Comparison of ENCODE assay signal across 26 cellular contexts in the genomic region with DNA sequence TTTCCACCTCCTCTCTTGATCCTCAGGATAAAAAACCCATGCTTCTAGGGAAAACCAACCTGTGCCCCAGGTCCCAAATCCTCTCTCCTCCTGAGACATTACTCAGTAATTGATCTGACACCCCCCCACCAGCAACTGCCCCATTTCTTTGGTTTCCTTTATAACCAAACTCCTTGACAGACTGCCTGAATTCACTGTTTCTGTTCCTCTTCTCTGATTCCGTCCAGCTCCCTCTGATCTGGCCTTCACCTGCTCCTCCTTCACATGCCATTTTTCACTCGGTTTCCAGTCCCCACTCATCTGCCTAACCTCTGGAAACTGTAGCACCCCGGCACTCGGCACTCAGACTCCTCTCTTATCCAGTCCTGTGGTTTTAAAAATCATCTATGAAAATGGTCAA. TPM values are rescaled to one million over a fixed set of nuclear protein-coding genes. Genes with fewer than 3 reads are reported as not detected.
DNase-seq lines count a peak whose midpoint lies in the region; ATAC-seq and TF ChIP-seq lines count a peak whose summit lies in the region.
"Had no signal": no experiment of that assay in that cellular context is flagged by ENCODE, and none has a peak within 500 bp of the region (broad histone marks: within the 10 kb centered on the region; RNA-seq: fewer than 3 reads in every experiment).

No MANE protein-coding gene starts in this region.

- H3K27ac Mint-ChIP-seq in CD4-positive, CD25-positive, alpha-beta regulatory T cell = peak overlapping the region in 2 of 3 donors; percentile 5 to 84
- H3K27ac Mint-ChIP-seq in activated B cell treated with CpG ODN at 0.5 μM for 24 hours (peak overlapping the region; percentile 43), natural killer cell (peak overlapping the region in 1 of 2 donors; percentile 51)
- H3K27ac Mint-ChIP-seq: endodermal cell had no signal

- peaks cover 6% of the 10 kb centered on the region for H3K36me3 Mint-ChIP-seq in CD4-positive, CD25-positive, alpha-beta regulatory T cell
- H3K36me3 Mint-ChIP-seq in activated B cell treated with CpG ODN at 0.5 μM for 24 hours (ENCODE audit: low read depth) (peaks cover 40% of the 10 kb centered on the region), natural killer cell (no peaks in the 10 kb centered on the region)

- no peak for ATAC-seq in CD4-positive, CD25-positive, alpha-beta regulatory T cell (ENCODE audit: low read depth in 2 of 2)
- ATAC-seq in activated B cell treated with CpG ODN at 0.5 μM for 24 hours (ENCODE audit: low read depth) (no peak), natural killer cell (no peak), GM21447 (IDR thresholded peaks at IDR 0.05; ENCODE audit: unreplicated experiment) (no peak)
- ATAC-seq: gastroesophageal sphincter; naive thymus-derived CD4-positive, alpha-beta T cell had no signal

- POLR2A ChIA-PET in activated B cell treated with CpG ODN at 0.5 μM for 24 hours (lab: Charles Lee) = no interaction called here

- no peak for TF ChIP-seq CTCF in GM13976 (IDR thresholded peaks at IDR 0.05; ENCODE audit: borderline replicate concordance, control extremely low read depth, extremely low read depth, insufficient read depth, missing control alignments)
- TF ChIP-seq CTCF in activated B cell treated with CpG ODN at 0.5 μM for 24 hours (IDR thresholded peaks at IDR 0.05) = no peak
- TF ChIP-seq CTCF in natural killer cell (IDR thresholded peaks at IDR 0.05) = no peak

- H3K9me3 Mint-ChIP-seq in CD4-positive, CD25-positive, alpha-beta regulatory T cell = peaks cover 0 to 4% (median 0%) of the 10 kb centered on the region in 7 donors
- H3K9me3 Mint-ChIP-seq in activated B cell treated with CpG ODN at 0.5 μM for 24 hours (no peaks in the 10 kb centered on the region), natural killer cell (no peaks in the 10 kb centered on the region)
- H3K9me3 Mint-ChIP-seq: endodermal cell had no signal

- peaks cover 14% of the 10 kb centered on the region for H3K36me3 ChIP-seq in CD4-positive, CD25-positive, alpha-beta regulatory T cell (ENCODE audit: control insufficient read depth, insufficient read depth, low read length)

- H3K4me3 Mint-ChIP-seq in CD4-positive, CD25-positive, alpha-beta regulatory T cell = peak overlapping the region in 1 of 4 donors; percentile 2
- no peak overlapping the region for H3K4me3 Mint-ChIP-seq in activated B cell treated with CpG ODN at 0.5 μM for 24 hours
- peak overlapping the region; percentile 7 for H3K4me3 Mint-ChIP-seq in natural killer cell

- no peak overlapping the region for H3K27ac ChIP-seq in CD4-positive, CD25-positive, alpha-beta regulatory T cell (ENCODE audit: insufficient read depth, low read length, poor library complexity, severe bottlenecking)
- H3K27ac ChIP-seq: coronary artery, gastroesophageal sphincter, left ventricle myocardium inferior, sigmoid colon had no signal

- no peaks in the 10 kb centered on the region for H3K27me3 Mint-ChIP-seq in CD4-positive, CD25-positive, alpha-beta regulatory T cell
- no peaks in the 10 kb centered on the region for H3K27me3 Mint-ChIP-seq in activated B cell treated with CpG ODN at 0.5 μM for 24 hours
- no peaks in the 10 kb centered on the region for H3K27me3 Mint-ChIP-seq in natural killer cell (ENCODE audit: low read depth in 2 of 2)
- H3K27me3 Mint-ChIP-seq: naive thymus-derived CD4-positive, alpha-beta T cell had no signal

- CTCF ChIA-PET in activated B cell treated with CpG ODN at 0.5 μM for 24 hours (lab: Charles Lee) = interaction anchor here (0.8 to 11.5 kb wide), 5 partner anchors 29 to 166 kb away, joined by 3 to 206 read pairs (median 14); partner anchors contain the start of gene NME6

- no peaks in the 10 kb centered on the region for H3K9me3 ChIP-seq in CD4-positive, CD25-positive, alpha-beta regulatory T cell (ENCODE audit: control insufficient read depth in 2 of 2, low read length in 2 of 2)
- H3K9me3 ChIP-seq: gastroesophageal sphincter, left ventricle myocardium inferior, sigmoid colon had no signal

- H3K4me3 ChIP-seq in CD4-positive, CD25-positive, alpha-beta regulatory T cell (ENCODE audit: low read depth, low read length) = no peak overlapping the region
- H3K4me3 ChIP-seq: coronary artery, gastroesophageal sphincter, left ventricle myocardium inferior, sigmoid colon had no signal

- no peak for DNase-seq in CD4-positive, CD25-positive, alpha-beta regulatory T cell
- DNase-seq in GM13976 (ENCODE audit: low spot score) = peak; percentile 22
- no peak for DNase-seq in activated B cell treated with CpG ODN at 0.5 μM for 24 hours
- no peak for DNase-seq in natural killer cell
- no peak for DNase-seq in AG08396 (ENCODE audit: low spot score)
- no peak for DNase-seq in activated CD4-positive, alpha-beta T cell treated with anti-CD3 and anti-CD28 coated beads for 4 hours
- DNase-seq: activated CD4-positive, alpha-beta T cell treated with anti-CD3 and anti-CD28 coated beads, Interleukin-2, amount 50 U/mL, for 48 hours; activated CD4-positive, CD25-positive, alpha-beta regulatory T cell; activated effector memory CD4-positive, alpha-beta T cell treated with anti-CD3 and anti-CD28 coated beads, Interleukin-2, amount 50 U/mL, for 16 hours; COR-L47; endodermal cell; GDM1; H7; hippocampal formation; KBM-7; left ventricle myocardium inferior; naive thymus-derived CD4-positive, alpha-beta T cell; NCI-H187; NCI-H526 treated with DMSO at 0.1 percent for 48 hours; OCI-M1; sigmoid colon; T1000; trophoblast cell had no signal

- in situ Hi-C loops in GM13976 (cut with MboI; ENCODE audit: low sequenced_read_pairs, unreplicated experiment) = loop anchor here (5.0 to 10.0 kb wide), 2 partner anchors 36 to 163 kb away; no protein-coding TSS in a partner anchor

- peaks cover 35% of the 10 kb centered on the region for H3K4me1 ChIP-seq in CD4-positive, CD25-positive, alpha-beta regulatory T cell (ENCODE audit: control insufficient read depth, insufficient read depth, low read length, poor library complexity, severe bottlenecking)

- intact Hi-C loops in activated B cell treated with CpG ODN at 0.5 μM for 24 hours (cut with micrococcal nuclease) (loop anchor here (2.0 kb wide), 1 partner anchor 111 kb away; no protein-coding TSS in a partner anchor), natural killer cell (cut with micrococcal nuclease) (no loop called here)

- peaks cover 11 to 57% (median 15%) of the 10 kb centered on the region in 4 donors for H3K4me1 Mint-ChIP-seq in CD4-positive, CD25-positive, alpha-beta regulatory T cell
- H3K4me1 Mint-ChIP-seq in activated B cell treated with CpG ODN at 0.5 μM for 24 hours (peaks cover 43% of the 10 kb centered on the region), natural killer cell (peaks cover 29 to 37% of the 10 kb centered on the region in 2 donors)

- H3K27me3 ChIP-seq in CD4-positive, CD25-positive, alpha-beta regulatory T cell (ENCODE audit: control insufficient read depth, insufficient read depth, low read length) = no peaks in the 10 kb centered on the region
- H3K27me3 ChIP-seq: gastroesophageal sphincter, sigmoid colon had no signal

RNA-seq across cellular contexts. Expression of gene CCDC51, which starts 2.1 kb away (rescaled TPM):
- total RNA-seq in CD4-positive, CD25-positive, alpha-beta regulatory T cell = 4.6 TPM
- polyA plus RNA-seq in CD4-positive, CD25-positive, alpha-beta regulatory T cell = 10 to 100 TPM in 1 of 4 donors, 1 to 10 TPM in 3; 7.1 to 13.7 (median 9.1) TPM
- total RNA-seq in activated B cell treated with CpG ODN at 0.5 μM for 24 hours = 8.7 and 8.8 TPM in 2 replicates
- 1 to 10 TPM; 4.4 to 8.8 (median 6.8) TPM for total RNA-seq in natural killer cell

RNA-seq across cellular contexts. Expression of gene TMA7, which starts 2.2 kb away (rescaled TPM):
- 248 TPM for total RNA-seq in CD4-positive, CD25-positive, alpha-beta regulatory T cell
- 100 to 1,000 TPM; 664 to 743 (median 695) TPM for polyA plus RNA-seq in CD4-positive, CD25-positive, alpha-beta regulatory T cell
- total RNA-seq in activated B cell treated with CpG ODN at 0.5 μM for 24 hours (216 and 296 TPM in 2 replicates), natural killer cell (100 to 1,000 TPM; 192 to 239 (median 229) TPM)

RNA-seq across cellular contexts. Expression of gene PLXNB1, which starts 7.9 kb away (rescaled TPM):
- total RNA-seq in CD4-positive, CD25-positive, alpha-beta regulatory T cell = 5.2 TPM
- under 1 TPM in 1 of 4 donors, not detected in 3; 0.07 TPM for polyA plus RNA-seq in CD4-positive, CD25-positive, alpha-beta regulatory T cell
- total RNA-seq in activated B cell treated with CpG ODN at 0.5 μM for 24 hours (3.5 and 5.4 TPM in 2 replicates), natural killer cell (1 to 10 TPM; 4.3 to 5.0 (median 4.4) TPM)
- polyA plus RNA-seq: naive thymus-derived CD4-positive, alpha-beta T cell had no signal

RNA-seq across cellular contexts. Expression of gene ATRIP, which starts 8.7 kb away (rescaled TPM):
- 11.5 TPM for total RNA-seq in CD4-positive, CD25-positive, alpha-beta regulatory T cell
- 10 to 100 TPM in 3 of 4 donors, 1 to 10 TPM in 1; 9.6 to 14.7 (median 13.3) TPM for polyA plus RNA-seq in CD4-positive, CD25-positive, alpha-beta regulatory T cell
- 10.5 and 14.6 TPM in 2 replicates for total RNA-seq in activated B cell treated with CpG ODN at 0.5 μM for 24 hours
- 10 to 100 TPM in 2 of 3 donors, 1 to 10 TPM in 1; 8.5 to 11.0 (median 10.6) TPM for total RNA-seq in natural killer cell
